In genomic region chr11:102974552-102975280, GRCh38 we compare ENCODE assay signal across 17 cellular contexts. TPM values are rescaled to one million over a fixed set of nuclear protein-coding genes. Genes with fewer than 3 reads are reported as not detected.
DNase-seq lines count a peak whose midpoint lies in the region; ATAC-seq and TF ChIP-seq lines count a peak whose summit lies in the region.
"Had no signal": no experiment of that assay in that cellular context is flagged by ENCODE, and none has a peak within 500 bp of the region (broad histone marks: within the 10 kb centered on the region; RNA-seq: fewer than 3 reads in every experiment).

No MANE protein-coding gene starts in this region.

- in situ Hi-C loops in mammary epithelial cell (cut with MboI; ENCODE audit: low sequenced_read_pairs in 2 of 2): no loop called here

- TF ChIP-seq CTCF in BJ (IDR thresholded peaks at IDR 0.05; ENCODE audit: insufficient read depth, low read depth, low read length): no peak
- TF ChIP-seq CTCF in mammary epithelial cell (conservative IDR thresholded peaks at IDR 0.05 in 1 of 2, IDR thresholded peaks at IDR 0.05 in 1 of 2; ENCODE audit: extremely low read depth in 1 of 2, insufficient read depth in 1 of 2, low read depth in 1 of 2, low read length in 2 of 2): no peak
- TF ChIP-seq CTCF in left lung (IDR thresholded peaks at IDR 0.05): no peak

- H3K36me3 ChIP-seq in BJ (ENCODE audit: control insufficient read depth, insufficient read depth, low read length): no peaks in the 10 kb centered on the region
- H3K36me3 ChIP-seq in MG63: no peaks in the 10 kb centered on the region
- H3K36me3 ChIP-seq in mammary epithelial cell (ENCODE audit: insufficient read depth, low read length): no peaks in the 10 kb centered on the region
- no peaks in the 10 kb centered on the region for H3K36me3 ChIP-seq in left lung
- H3K36me3 ChIP-seq: vagina had no signal

- H3K27ac ChIP-seq in mammary epithelial cell (ENCODE audit: insufficient read depth, low read depth, low read length) (peak overlapping the region; percentile 52), left lung (no peak overlapping the region)
- H3K27ac ChIP-seq: vagina had no signal

- no peaks in the 10 kb centered on the region for H4K20me1 ChIP-seq in mammary epithelial cell (ENCODE audit: insufficient read depth, low read length)

- H3K27me3 ChIP-seq in BJ (ENCODE audit: control insufficient read depth, insufficient read depth, low read length) (no peaks in the 10 kb centered on the region), MG63 (no peaks in the 10 kb centered on the region), mammary epithelial cell (ENCODE audit: insufficient read depth, low read length) (no peaks in the 10 kb centered on the region), left lung (no peaks in the 10 kb centered on the region)
- H3K27me3 ChIP-seq: vagina had no signal

- ATAC-seq in left lung (peak; percentile 89), GM21447 (IDR thresholded peaks at IDR 0.05; ENCODE audit: unreplicated experiment) (no peak)
- ATAC-seq: activated CD4-positive, CD25-positive, alpha-beta regulatory T cell treated with anti-CD3 and anti-CD28 coated beads, Interleukin-2, amount 50 U/mL, for 24 hours; activated naive CD8-positive, alpha-beta T cell treated with anti-CD3 and anti-CD28 coated beads, Interleukin-2, amount 50 U/mL, for 24 hours; left colon had no signal

- H3K4me2 ChIP-seq in mammary epithelial cell (ENCODE audit: insufficient read depth, low read depth, low read length): peak overlapping the region; percentile 69

- dilution Hi-C loops in mammary epithelial cell (cut with HindIII; ENCODE audit: low sequenced_read_pairs): no loop called here

- CTCF ChIA-PET in BJ (lab: Yijun Ruan, JAX): interaction anchor here (1.1 kb wide), 1 partner anchor 241 kb away, joined by 3 read pairs; no protein-coding TSS in a partner anchor
- CTCF ChIA-PET in mammary epithelial cell (lab: Charles Lee; ENCODE audit: low non-redundant PET): no interaction called here

- H3K9me3 ChIP-seq in MG63: no peaks in the 10 kb centered on the region
- no peaks in the 10 kb centered on the region for H3K9me3 ChIP-seq in mammary epithelial cell (replicated peaks; ENCODE audit: insufficient read depth, low read length)
- no peaks in the 10 kb centered on the region for H3K9me3 ChIP-seq in left lung
- H3K9me3 ChIP-seq: vagina had no signal

- H3K79me2 ChIP-seq in mammary epithelial cell (ENCODE audit: insufficient read depth, low read length): no peaks in the 10 kb centered on the region

- H2AFZ ChIP-seq in mammary epithelial cell (ENCODE audit: low read depth, low read length): no peak overlapping the region

- 20% methylated on average over 5 of the region's 5 CpGs for WGBS in mammary epithelial cell (ENCODE audit: low coverage, missing lambda C conversion rate)

- BruUV-seq in mammary epithelial cell (replicated peaks; lab: Mats Ljungman, UMichigan): no TSS peak

- intact Hi-C loops in mammary epithelial cell (cut with micrococcal nuclease) (no loop called here), left lung (cut with DNase I) (no loop called here)

- POLR2A ChIA-PET in BJ (lab: Charles Lee): no interaction called here

- no peak overlapping the region for H3K9ac ChIP-seq in mammary epithelial cell (ENCODE audit: insufficient read depth, low read length)

- DNase-seq in BJ (ENCODE audit: low read depth) (peak; percentile 56), MG63 (peak; percentile 45), mammary epithelial cell (peak; percentile 88), left lung (peak in 1 of 2 donors; percentile 33), DMS53 (lab: John Stamatoyannopoulos, UW) (no peak), GM19238 (ENCODE audit: insufficient read length, low spot score) (no peak), NCI-H1092 (lab: John Stamatoyannopoulos, UW) (no peak)
- DNase-seq: activated naive CD8-positive, alpha-beta T cell treated with anti-CD3 and anti-CD28 coated beads, Interleukin-2, amount 50 U/mL, for 24 hours; C1 segment of cervical spinal cord; effector memory CD4-positive, alpha-beta T cell; left colon; stimulated activated naive CD4-positive, alpha-beta T cell treated with Interleukin-2 at 50 U/mL for 16 hours had no signal

- H3K4me1 ChIP-seq in mammary epithelial cell (ENCODE audit: insufficient read depth, low read length) (peaks cover 26% of the 10 kb centered on the region), left lung (no peaks in the 10 kb centered on the region)
- H3K4me1 ChIP-seq: vagina had no signal

- no peak overlapping the region for H3K4me3 ChIP-seq in BJ (ENCODE audit: low read depth, low read length)
- no peak overlapping the region for H3K4me3 ChIP-seq in MG63
- no peak overlapping the region for H3K4me3 ChIP-seq in mammary epithelial cell (replicated peaks in 1 of 3; ENCODE audit: insufficient read depth in 1 of 3, low read depth in 2 of 3, low read length in 3 of 3)
- no peak overlapping the region for H3K4me3 ChIP-seq in left lung
- H3K4me3 ChIP-seq: vagina had no signal

RNA-seq across cellular contexts. Expression of gene MMP13, which starts 19.2 kb away (rescaled TPM):
- polyA plus RNA-seq in BJ (2011; rRNA removed) (0.06 TPM in 1 of 2 replicates, not detected in the other), mammary epithelial cell (0.06 TPM)
- not detected in 2 replicates for polyA minus RNA-seq in BJ (2011; rRNA and poly(A)+ RNA removed)
- not detected in 2 replicates for total RNA-seq in MG63 (2014; rRNA removed; shearing (Covaris generic); ENCODE audit: low replicate concordance)
- total RNA-seq in mammary epithelial cell (under 1 TPM in 1 of 2 donors, not detected in 1; 0.35 TPM), left lung (under 1 TPM in 1 of 2 donors, not detected in 1; 0.87 TPM)
- polyA minus RNA-seq in mammary epithelial cell: not detected
- total RNA-seq: G401, left colon, myocyte had no signal

Comparison
In these comparisons a context has a peak if more than half of its experiments do, and no peak if none do; other contexts are left out.
1. DNase-seq: peak in BJ (single experiment), MG63 (single experiment) and mammary epithelial cell (single experiment); none in DMS53 (single experiment), GM19238 (single experiment) and NCI-H1092 (single experiment).